ENCODE assay signal across 1 cellular context in the genomic region with DNA sequence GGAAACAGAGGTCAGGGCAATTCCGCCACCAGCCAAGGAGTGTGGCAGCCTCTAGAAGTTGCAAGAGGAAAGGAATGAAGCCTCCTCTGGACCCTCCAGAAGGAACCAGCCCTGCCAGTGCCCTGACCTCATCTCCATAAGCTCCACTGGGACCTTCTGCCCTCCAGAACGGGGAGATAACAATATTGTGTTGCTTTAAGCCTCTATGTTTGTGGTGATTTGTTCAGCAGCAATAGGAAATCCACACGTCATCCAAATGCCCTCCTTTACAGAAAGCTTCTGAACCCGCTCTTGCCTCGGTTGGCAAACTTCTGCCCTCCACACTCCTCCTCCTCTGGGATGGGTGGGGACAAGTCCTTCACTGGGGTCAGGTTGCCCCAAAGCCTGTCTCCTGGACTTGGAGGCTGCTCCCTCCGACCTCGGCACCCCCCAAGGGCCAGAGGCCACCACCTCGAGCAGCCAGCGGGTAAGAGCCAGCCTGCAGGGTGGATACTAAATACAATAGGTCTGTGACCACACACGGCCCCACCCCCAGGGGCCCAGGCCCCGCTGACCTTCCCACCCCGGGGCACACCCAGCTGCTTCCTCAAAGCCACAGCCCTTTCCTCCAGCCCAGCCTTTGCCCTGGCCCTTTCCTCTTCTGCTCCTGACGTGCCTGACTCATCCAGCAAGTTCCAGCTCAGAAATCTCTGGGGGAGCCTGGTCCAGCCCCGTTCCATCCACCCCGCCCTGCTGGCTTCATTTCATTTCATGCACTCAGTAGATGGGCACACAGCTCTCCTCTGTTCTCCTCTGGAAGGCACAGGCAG.
TF ChIP-seq lines count a peak whose summit lies in the region.

No MANE protein-coding gene starts in this region.

TF ChIP-seq in SK-N-SH, 30 proteins besides CTCF, POLR2A, EP300 and RAD21 (continued from another document):
- TF ChIP-seq, protein P1, sequence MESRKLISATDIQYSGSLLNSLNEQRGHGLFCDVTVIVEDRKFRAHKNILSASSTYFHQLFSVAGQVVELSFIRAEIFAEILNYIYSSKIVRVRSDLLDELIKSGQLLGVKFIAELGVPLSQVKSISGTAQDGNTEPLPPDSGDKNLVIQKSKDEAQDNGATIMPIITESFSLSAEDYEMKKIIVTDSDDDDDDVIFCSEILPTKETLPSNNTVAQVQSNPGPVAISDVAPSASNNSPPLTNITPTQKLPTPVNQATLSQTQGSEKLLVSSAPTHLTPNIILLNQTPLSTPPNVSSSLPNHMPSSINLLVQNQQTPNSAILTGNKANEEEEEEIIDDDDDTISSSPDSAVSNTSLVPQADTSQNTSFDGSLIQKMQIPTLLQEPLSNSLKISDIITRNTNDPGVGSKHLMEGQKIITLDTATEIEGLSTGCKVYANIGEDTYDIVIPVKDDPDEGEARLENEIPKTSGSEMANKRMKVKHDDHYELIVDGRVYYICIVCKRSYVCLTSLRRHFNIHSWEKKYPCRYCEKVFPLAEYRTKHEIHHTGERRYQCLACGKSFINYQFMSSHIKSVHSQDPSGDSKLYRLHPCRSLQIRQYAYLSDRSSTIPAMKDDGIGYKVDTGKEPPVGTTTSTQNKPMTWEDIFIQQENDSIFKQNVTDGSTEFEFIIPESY (IDR thresholded peaks at IDR 0.05; ENCODE audit: borderline replicate concordance, low read depth) = no peak
- TF ChIP-seq, protein P2, sequence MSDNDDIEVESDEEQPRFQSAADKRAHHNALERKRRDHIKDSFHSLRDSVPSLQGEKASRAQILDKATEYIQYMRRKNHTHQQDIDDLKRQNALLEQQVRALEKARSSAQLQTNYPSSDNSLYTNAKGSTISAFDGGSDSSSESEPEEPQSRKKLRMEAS (IDR thresholded peaks at IDR 0.05; ENCODE audit: low read depth) = no peak
- TF ChIP-seq POLR2AphosphoS5 (IDR thresholded peaks at IDR 0.05; ENCODE audit: low read depth, low read length) = no peak
- TF ChIP-seq YY1 (IDR thresholded peaks at IDR 0.05; ENCODE audit: low read depth) = no peak
- TF ChIP-seq, protein P3, sequence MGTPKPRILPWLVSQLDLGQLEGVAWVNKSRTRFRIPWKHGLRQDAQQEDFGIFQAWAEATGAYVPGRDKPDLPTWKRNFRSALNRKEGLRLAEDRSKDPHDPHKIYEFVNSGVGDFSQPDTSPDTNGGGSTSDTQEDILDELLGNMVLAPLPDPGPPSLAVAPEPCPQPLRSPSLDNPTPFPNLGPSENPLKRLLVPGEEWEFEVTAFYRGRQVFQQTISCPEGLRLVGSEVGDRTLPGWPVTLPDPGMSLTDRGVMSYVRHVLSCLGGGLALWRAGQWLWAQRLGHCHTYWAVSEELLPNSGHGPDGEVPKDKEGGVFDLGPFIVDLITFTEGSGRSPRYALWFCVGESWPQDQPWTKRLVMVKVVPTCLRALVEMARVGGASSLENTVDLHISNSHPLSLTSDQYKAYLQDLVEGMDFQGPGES (IDR thresholded peaks at IDR 0.05; ENCODE audit: low read depth, low read length) = no peak
